In the genomic region with DNA sequence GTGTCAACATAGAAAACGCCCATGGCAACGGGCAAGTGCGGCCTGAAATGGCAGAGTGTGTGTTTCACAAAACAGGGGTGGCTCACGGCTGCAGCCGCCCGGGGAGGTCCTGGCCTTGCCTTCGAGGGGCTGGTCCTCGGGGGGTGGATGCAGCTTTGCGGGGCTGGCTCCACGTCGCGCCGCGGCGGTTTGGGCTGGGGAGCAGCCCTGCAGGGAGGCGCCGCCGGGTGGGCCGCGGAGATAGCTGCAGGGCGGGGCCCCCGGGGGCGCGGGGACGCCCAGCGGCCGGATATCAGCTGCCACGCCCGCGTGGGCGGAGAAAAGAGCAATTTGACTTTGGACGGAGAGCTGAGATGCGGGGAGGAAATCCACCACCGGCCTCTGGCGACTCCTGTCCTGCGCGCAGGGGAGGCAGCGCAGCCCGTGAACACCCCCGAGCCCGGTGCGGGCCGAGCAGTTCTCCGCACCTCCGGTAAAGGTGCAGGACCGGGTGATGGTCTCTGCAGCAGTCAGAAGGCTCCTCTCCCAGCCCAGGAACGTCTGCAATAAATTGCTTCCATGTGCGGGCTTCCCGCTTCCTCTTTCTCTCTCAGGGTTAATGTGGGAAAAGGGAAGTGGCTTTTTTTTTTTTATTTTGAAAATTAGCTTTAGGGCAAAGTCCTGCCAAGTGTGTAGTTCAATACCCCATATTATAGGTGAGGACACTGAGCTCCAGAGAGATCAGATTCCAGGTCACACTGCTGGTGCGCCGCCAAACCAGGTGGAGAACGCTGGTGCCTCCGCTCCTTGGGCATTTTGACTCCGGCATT, we compare ENCODE assay signal across 1 cellular context.
TF ChIP-seq lines count a peak whose summit lies in the region.

No MANE protein-coding gene starts in this region.

TF ChIP-seq in HEK293, 187 proteins besides CTCF, POLR2A, EP300 and RAD21 (continued from another document):
- TF ChIP-seq ZNF791 (tag by site-specific recombination; IDR thresholded peaks at IDR 0.05): no peak
- no peak for TF ChIP-seq OVOL3 (tag by site-specific recombination; IDR thresholded peaks at IDR 0.05)
- TF ChIP-seq ZNF600 (tag by site-specific recombination; IDR thresholded peaks at IDR 0.05): peak; percentile 80; the same call in 1 of the 2 replicates
- TF ChIP-seq EGR2 (tag by site-specific recombination; IDR thresholded peaks at IDR 0.05; ENCODE audit: low read depth): peak; percentile 54
- TF ChIP-seq ZNF311 (tag by site-specific recombination; IDR thresholded peaks at IDR 0.05; ENCODE audit: borderline replicate concordance): no peak
- 0 out of 2 replicates have a peak, but pooled peaks have one; percentile 26 for TF ChIP-seq SP7 (tag by site-specific recombination; IDR thresholded peaks at IDR 0.05)
- no peak for TF ChIP-seq ZNF571 (tag by site-specific recombination; IDR thresholded peaks at IDR 0.05)
- no peak; the same call in 1 of the 2 replicates for TF ChIP-seq ZBTB20 (tag by site-specific recombination; IDR thresholded peaks at IDR 0.05)
- TF ChIP-seq ZBTB8A (tag by site-specific recombination; IDR thresholded peaks at IDR 0.05): peak; percentile 63
- TF ChIP-seq ZNF223 (tag by site-specific recombination; IDR thresholded peaks at IDR 0.05): no peak
- TF ChIP-seq ZNF510 (tag by site-specific recombination; IDR thresholded peaks at IDR 0.05; ENCODE audit: insufficient replicate concordance): no peak
- TF ChIP-seq, protein P1, sequence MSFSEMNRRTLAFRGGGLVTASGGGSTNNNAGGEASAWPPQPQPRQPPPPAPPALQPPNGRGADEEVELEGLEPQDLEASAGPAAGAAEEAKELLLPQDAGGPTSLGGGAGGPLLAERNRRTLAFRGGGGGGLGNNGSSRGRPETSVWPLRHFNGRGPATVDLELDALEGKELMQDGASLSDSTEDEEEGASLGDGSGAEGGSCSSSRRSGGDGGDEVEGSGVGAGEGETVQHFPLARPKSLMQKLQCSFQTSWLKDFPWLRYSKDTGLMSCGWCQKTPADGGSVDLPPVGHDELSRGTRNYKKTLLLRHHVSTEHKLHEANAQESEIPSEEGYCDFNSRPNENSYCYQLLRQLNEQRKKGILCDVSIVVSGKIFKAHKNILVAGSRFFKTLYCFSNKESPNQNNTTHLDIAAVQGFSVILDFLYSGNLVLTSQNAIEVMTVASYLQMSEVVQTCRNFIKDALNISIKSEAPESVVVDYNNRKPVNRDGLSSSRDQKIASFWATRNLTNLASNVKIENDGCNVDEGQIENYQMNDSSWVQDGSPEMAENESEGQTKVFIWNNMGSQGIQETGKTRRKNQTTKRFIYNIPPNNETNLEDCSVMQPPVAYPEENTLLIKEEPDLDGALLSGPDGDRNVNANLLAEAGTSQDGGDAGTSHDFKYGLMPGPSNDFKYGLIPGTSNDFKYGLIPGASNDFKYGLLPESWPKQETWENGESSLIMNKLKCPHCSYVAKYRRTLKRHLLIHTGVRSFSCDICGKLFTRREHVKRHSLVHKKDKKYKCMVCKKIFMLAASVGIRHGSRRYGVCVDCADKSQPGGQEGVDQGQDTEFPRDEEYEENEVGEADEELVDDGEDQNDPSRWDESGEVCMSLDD (tag by site-specific recombination; IDR thresholded peaks at IDR 0.05): no peak
- peak; percentile 87 for TF ChIP-seq GLIS1 (tag by site-specific recombination; IDR thresholded peaks at IDR 0.05)
- TF ChIP-seq, protein P2, sequence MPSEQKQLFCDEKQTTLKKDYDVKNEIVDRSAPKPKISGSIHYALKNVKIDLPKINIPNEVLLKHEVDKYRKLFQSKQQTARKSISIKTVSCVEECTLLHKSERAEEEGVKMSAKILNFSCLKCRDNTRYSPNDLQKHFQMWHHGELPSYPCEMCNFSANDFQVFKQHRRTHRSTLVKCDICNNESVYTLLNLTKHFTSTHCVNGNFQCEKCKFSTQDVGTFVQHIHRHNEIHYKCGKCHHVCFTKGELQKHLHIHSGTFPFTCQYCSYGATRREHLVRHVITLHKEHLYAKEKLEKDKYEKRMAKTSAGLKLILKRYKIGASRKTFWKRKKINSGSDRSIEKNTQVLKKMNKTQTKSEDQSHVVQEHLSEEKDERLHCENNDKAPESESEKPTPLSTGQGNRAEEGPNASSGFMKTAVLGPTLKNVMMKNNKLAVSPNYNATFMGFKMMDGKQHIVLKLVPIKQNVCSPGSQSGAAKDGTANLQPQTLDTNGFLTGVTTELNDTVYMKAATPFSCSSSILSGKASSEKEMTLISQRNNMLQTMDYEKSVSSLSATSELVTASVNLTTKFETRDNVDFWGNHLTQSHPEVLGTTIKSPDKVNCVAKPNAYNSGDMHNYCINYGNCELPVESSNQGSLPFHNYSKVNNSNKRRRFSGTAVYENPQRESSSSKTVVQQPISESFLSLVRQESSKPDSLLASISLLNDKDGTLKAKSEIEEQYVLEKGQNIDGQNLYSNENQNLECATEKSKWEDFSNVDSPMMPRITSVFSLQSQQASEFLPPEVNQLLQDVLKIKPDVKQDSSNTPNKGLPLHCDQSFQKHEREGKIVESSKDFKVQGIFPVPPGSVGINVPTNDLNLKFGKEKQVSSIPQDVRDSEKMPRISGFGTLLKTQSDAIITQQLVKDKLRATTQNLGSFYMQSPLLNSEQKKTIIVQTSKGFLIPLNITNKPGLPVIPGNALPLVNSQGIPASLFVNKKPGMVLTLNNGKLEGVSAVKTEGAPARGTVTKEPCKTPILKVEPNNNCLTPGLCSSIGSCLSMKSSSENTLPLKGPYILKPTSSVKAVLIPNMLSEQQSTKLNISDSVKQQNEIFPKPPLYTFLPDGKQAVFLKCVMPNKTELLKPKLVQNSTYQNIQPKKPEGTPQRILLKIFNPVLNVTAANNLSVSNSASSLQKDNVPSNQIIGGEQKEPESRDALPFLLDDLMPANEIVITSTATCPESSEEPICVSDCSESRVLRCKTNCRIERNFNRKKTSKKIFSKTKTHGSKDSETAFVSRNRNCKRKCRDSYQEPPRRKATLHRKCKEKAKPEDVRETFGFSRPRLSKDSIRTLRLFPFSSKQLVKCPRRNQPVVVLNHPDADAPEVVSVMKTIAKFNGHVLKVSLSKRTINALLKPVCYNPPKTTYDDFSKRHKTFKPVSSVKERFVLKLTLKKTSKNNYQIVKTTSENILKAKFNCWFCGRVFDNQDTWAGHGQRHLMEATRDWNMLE (tag by site-specific recombination; conservative IDR thresholded peaks at IDR 0.05; ENCODE audit: low read depth): no peak
- TF ChIP-seq, protein P3, sequence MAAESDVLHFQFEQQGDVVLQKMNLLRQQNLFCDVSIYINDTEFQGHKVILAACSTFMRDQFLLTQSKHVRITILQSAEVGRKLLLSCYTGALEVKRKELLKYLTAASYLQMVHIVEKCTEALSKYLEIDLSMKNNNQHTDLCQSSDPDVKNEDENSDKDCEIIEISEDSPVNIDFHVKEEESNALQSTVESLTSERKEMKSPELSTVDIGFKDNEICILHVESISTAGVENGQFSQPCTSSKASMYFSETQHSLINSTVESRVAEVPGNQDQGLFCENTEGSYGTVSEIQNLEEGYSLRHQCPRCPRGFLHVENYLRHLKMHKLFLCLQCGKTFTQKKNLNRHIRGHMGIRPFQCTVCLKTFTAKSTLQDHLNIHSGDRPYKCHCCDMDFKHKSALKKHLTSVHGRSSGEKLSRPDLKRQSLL (tag by site-specific recombination; IDR thresholded peaks at IDR 0.05): no peak
- no peak for TF ChIP-seq PRDM1 (tag by site-specific recombination; IDR thresholded peaks at IDR 0.05)
- TF ChIP-seq KLF10 (tag by site-specific recombination; IDR thresholded peaks at IDR 0.05): 0 out of 2 replicates have a peak, but pooled peaks have one; percentile 24
- TF ChIP-seq, protein P4, sequence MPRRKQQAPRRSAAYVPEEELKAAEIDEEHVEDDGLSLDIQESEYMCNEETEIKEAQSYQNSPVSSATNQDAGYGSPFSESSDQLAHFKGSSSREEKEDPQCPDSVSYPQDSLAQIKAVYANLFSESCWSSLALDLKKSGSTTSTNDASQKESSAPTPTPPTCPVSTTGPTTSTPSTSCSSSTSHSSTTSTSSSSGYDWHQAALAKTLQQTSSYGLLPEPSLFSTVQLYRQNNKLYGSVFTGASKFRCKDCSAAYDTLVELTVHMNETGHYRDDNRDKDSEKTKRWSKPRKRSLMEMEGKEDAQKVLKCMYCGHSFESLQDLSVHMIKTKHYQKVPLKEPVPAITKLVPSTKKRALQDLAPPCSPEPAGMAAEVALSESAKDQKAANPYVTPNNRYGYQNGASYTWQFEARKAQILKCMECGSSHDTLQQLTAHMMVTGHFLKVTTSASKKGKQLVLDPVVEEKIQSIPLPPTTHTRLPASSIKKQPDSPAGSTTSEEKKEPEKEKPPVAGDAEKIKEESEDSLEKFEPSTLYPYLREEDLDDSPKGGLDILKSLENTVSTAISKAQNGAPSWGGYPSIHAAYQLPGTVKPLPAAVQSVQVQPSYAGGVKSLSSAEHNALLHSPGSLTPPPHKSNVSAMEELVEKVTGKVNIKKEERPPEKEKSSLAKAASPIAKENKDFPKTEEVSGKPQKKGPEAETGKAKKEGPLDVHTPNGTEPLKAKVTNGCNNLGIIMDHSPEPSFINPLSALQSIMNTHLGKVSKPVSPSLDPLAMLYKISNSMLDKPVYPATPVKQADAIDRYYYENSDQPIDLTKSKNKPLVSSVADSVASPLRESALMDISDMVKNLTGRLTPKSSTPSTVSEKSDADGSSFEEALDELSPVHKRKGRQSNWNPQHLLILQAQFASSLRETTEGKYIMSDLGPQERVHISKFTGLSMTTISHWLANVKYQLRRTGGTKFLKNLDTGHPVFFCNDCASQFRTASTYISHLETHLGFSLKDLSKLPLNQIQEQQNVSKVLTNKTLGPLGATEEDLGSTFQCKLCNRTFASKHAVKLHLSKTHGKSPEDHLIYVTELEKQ (tag by site-specific recombination; IDR thresholded peaks at IDR 0.05; ENCODE audit: borderline replicate concordance): no peak
- TF ChIP-seq ZNF37A (tag by site-specific recombination; IDR thresholded peaks at IDR 0.05): no peak
- TF ChIP-seq GLI4 (tag by site-specific recombination; IDR thresholded peaks at IDR 0.05): no peak
- TF ChIP-seq ZNF621 (tag by site-specific recombination; IDR thresholded peaks at IDR 0.05): no peak
- TF ChIP-seq ZNF416 (tag by site-specific recombination; IDR thresholded peaks at IDR 0.05): no peak
